ENCODE assay signal across 8 cellular contexts in the genomic region with DNA sequence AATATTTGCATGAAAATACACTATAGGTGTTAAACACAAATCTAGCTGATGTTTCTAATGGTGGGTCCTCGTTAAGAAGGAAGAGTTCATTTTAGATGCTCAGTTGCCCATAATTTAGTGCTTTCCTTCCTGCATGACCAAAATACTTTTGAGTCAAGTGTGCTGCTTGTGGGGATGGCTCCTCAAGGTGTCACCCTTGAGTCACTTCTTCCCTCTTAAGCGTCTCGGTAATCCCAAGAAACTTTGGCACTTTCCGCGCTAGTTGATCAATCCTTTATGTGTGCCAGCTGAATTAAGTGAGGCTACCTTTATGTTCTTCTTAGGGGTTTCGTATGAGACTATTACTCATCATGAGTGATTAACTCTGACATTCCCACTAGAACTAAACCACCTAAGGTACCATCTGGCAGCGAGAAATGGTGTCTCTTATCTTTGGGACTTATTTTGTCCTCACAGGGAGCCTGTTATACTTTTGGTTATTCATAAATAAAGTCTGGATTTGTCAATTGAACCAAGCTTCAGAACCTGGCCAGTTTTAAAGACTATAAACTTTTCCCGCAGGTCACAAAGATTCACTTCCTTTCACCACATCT.
DNase-seq lines count a peak whose midpoint lies in the region; ATAC-seq and TF ChIP-seq lines count a peak whose summit lies in the region.

No MANE protein-coding gene starts in this region.

- no peak overlapping the region for H3K27ac Mint-ChIP-seq in activated CD8-positive, alpha-beta memory T cell treated with anti-CD3 and anti-CD28 coated beads, Interleukin-2, amount 10 ng/mL, durations not matched to agents 7 days and 5 days
- no peak overlapping the region for H3K27ac Mint-ChIP-seq in immature natural killer cell

- in situ Hi-C loops in KBM-7 (cut with MboI; ENCODE audit: low pct_unique_long_range_greater_than_20kb, low sequenced_read_pairs), result no loop called here

- TF ChIP-seq CTCF in WI38 (IDR thresholded peaks at IDR 0.05; ENCODE audit: low read depth, low read length), result peak; percentile 80
- peak; percentile 85 for TF ChIP-seq CTCF in foreskin fibroblast (IDR thresholded peaks at IDR 0.05; ENCODE audit: low read depth, low read length)
- peak in 1 of 3 donors; percentile 21 for TF ChIP-seq CTCF in omental fat pad (IDR thresholded peaks at IDR 0.05)

- no peak for ATAC-seq in activated CD8-positive, alpha-beta memory T cell treated with anti-CD3 and anti-CD28 coated beads, Interleukin-2, amount 10 ng/mL, durations not matched to agents 7 days and 5 days
- peak; percentile 45 for ATAC-seq in omental fat pad (ENCODE audit: low FRiP score)

- H3K4me1 Mint-ChIP-seq in activated CD8-positive, alpha-beta memory T cell treated with anti-CD3 and anti-CD28 coated beads, Interleukin-2, amount 10 ng/mL, durations not matched to agents 7 days and 5 days, result peaks cover 7% of the 10 kb centered on the region
- H3K4me1 Mint-ChIP-seq in immature natural killer cell, result no peaks in the 10 kb centered on the region

- H3K36me3 Mint-ChIP-seq in activated CD8-positive, alpha-beta memory T cell treated with anti-CD3 and anti-CD28 coated beads, Interleukin-2, amount 10 ng/mL, durations not matched to agents 7 days and 5 days, result no peaks in the 10 kb centered on the region
- no peaks in the 10 kb centered on the region for H3K36me3 Mint-ChIP-seq in immature natural killer cell

- H3K4me3 Mint-ChIP-seq in activated CD8-positive, alpha-beta memory T cell treated with anti-CD3 and anti-CD28 coated beads, Interleukin-2, amount 10 ng/mL, durations not matched to agents 7 days and 5 days, result no peak overlapping the region
- H3K4me3 Mint-ChIP-seq in immature natural killer cell, result no peak overlapping the region

- CTCF ChIA-PET in activated CD8-positive, alpha-beta memory T cell treated with anti-CD3 and anti-CD28 coated beads, Interleukin-2, amount 10 ng/mL, durations not matched to agents 7 days and 5 days (lab: Charles Lee), result interaction anchor here (0.8 to 1.7 kb wide), 5 partner anchors 10 to 116 kb away, joined by 3 to 4 read pairs (median 3); no protein-coding TSS in a partner anchor

- H3K4me3 ChIP-seq in WI38 (ENCODE audit: low read depth, low read length) (no peak overlapping the region), foreskin fibroblast (ENCODE audit: low read depth in 1 of 2, low read length in 2 of 2) (no peak overlapping the region)

- peak; percentile 51 for DNase-seq in activated CD8-positive, alpha-beta memory T cell treated with anti-CD3 and anti-CD28 coated beads, Interleukin-2, amount 10 ng/mL, durations not matched to agents 7 days and 5 days
- DNase-seq in activated CD8-positive, alpha-beta memory T cell treated with anti-CD3 and anti-CD28 coated beads for 24 hours, result no peak
- DNase-seq in KBM-7 (peak; percentile 61), foreskin fibroblast (peak; percentile 39 to 84), omental fat pad (ENCODE audit: low spot score) (no peak), T1000 (lab: John Stamatoyannopoulos, UW) (no peak), immature natural killer cell (no peak)

- peaks cover 44% of the 10 kb centered on the region for H3K27me3 Mint-ChIP-seq in activated CD8-positive, alpha-beta memory T cell treated with anti-CD3 and anti-CD28 coated beads, Interleukin-2, amount 10 ng/mL, durations not matched to agents 7 days and 5 days
- peaks cover 2 to 8% (median 5%) of the 10 kb centered on the region in 3 donors for H3K27me3 Mint-ChIP-seq in immature natural killer cell (ENCODE audit: low read depth in 3 of 3)

- H3K9me3 Mint-ChIP-seq in activated CD8-positive, alpha-beta memory T cell treated with anti-CD3 and anti-CD28 coated beads, Interleukin-2, amount 10 ng/mL, durations not matched to agents 7 days and 5 days (ENCODE audit: low read depth), result no peaks in the 10 kb centered on the region
- peaks cover 0 to 7% (median under 1%) of the 10 kb centered on the region in 6 donors for H3K9me3 Mint-ChIP-seq in immature natural killer cell

Comparison
In these comparisons a context has a peak if more than half of its experiments do, and no peak if none do; other contexts are left out.
1. DNase-seq: peak in activated CD8-positive, alpha-beta memory T cell treated with anti-CD3 and anti-CD28 coated beads, Interleukin-2, amount 10 ng/mL, durations not matched to agents 7 days and 5 days (single experiment), KBM-7 (single experiment) and foreskin fibroblast (2 of 2); none in activated CD8-positive, alpha-beta memory T cell treated with anti-CD3 and anti-CD28 coated beads for 24 hours (single experiment), omental fat pad (single experiment), T1000 (single experiment) and immature natural killer cell (0 of 3).